13 cellular contexts compared by ENCODE assay signal in genomic region chr12:108335349-108336119, GRCh38. TPM values are rescaled to one million over a fixed set of nuclear protein-coding genes. Genes with fewer than 3 reads are reported as not detected.
DNase-seq lines count a peak whose midpoint lies in the region; ATAC-seq, FAIRE-seq and TF ChIP-seq lines count a peak whose summit lies in the region.
"Had no signal": no experiment of that assay in that cellular context is flagged by ENCODE, and none has a peak within 500 bp of the region (broad histone marks: within the 10 kb centered on the region; RNA-seq: fewer than 3 reads in every experiment).

No MANE protein-coding gene starts in this region.

- POLR2A ChIA-PET in T-cell (lab: Charles Lee): no interaction called here

- ATAC-seq in GM19455 (IDR thresholded peaks at IDR 0.05; ENCODE audit: unreplicated experiment): peak; percentile 59
- peak; percentile 49 for ATAC-seq in HG03103 (IDR thresholded peaks at IDR 0.05; ENCODE audit: low read depth, unreplicated experiment)
- ATAC-seq in T-cell (replicated peaks in 1 of 4): no peak
- ATAC-seq: left colon, right cardiac atrium had no signal

- DNase-seq in GM12864 (ENCODE audit: low read depth) (peak; percentile 89), cortex of kidney (lab: John Stamatoyannopoulos, UW) (no peak), NCI-H2171 (lab: John Stamatoyannopoulos, UW) (no peak), T-cell (no peak), D721Med (ENCODE audit: insufficient read length, low spot score) (no peak)
- DNase-seq: brain microvascular endothelial cell, left colon, NCI-H2029 treated with DMSO at 0.1 percent for 48 hours, right cardiac atrium had no signal

- peak overlapping the region; percentile 95 for H3K27ac Mint-ChIP-seq in dendritic cell treated with granulocyte-macrophage colony-stimulating factor and Interleukin-4, amounts not matched to agents 40 ng/mL and 50 ng/mL, for 4 days
- no peak overlapping the region for H3K27ac Mint-ChIP-seq in T-cell

- H3K9me3 Mint-ChIP-seq in dendritic cell treated with granulocyte-macrophage colony-stimulating factor and Interleukin-4, amounts not matched to agents 40 ng/mL and 50 ng/mL, for 4 days: no peaks in the 10 kb centered on the region
- no peaks in the 10 kb centered on the region for H3K9me3 Mint-ChIP-seq in T-cell

- H3K4me3 Mint-ChIP-seq in dendritic cell treated with granulocyte-macrophage colony-stimulating factor and Interleukin-4, amounts not matched to agents 40 ng/mL and 50 ng/mL, for 4 days: peak overlapping the region; percentile 94
- H3K4me3 Mint-ChIP-seq in T-cell: no peak overlapping the region

- peaks cover 79% of the 10 kb centered on the region for H3K4me1 Mint-ChIP-seq in dendritic cell treated with granulocyte-macrophage colony-stimulating factor and Interleukin-4, amounts not matched to agents 40 ng/mL and 50 ng/mL, for 4 days (ENCODE audit: low read depth)
- peaks cover 0 to 41% (median 9%) of the 10 kb centered on the region in 3 donors for H3K4me1 Mint-ChIP-seq in T-cell

- CTCF ChIA-PET in T-cell (lab: Charles Lee): interaction anchor here in 1 of 2 donors (0.7 kb wide), 1 partner anchor 19 kb away, joined by 4 read pairs; no protein-coding TSS in a partner anchor

- TF ChIP-seq CTCF in GM12864 (IDR thresholded peaks at IDR 0.05; ENCODE audit: low read depth, low read length, missing control alignments) (no peak), D721Med (IDR thresholded peaks at IDR 0.05; ENCODE audit: insufficient read depth, missing control alignments) (no peak)

- intact Hi-C loops in dendritic cell treated with granulocyte-macrophage colony-stimulating factor and Interleukin-4, amounts not matched to agents 40 ng/mL and 50 ng/mL, for 4 days (cut with micrococcal nuclease): loop anchor here (5.0 kb wide), 2 partner anchors 122 to 558 kb away; no protein-coding TSS in a partner anchor

- FAIRE-seq in D721Med (lab: Jason Lieb, UNC): no peak

- H3K36me3 Mint-ChIP-seq in dendritic cell treated with granulocyte-macrophage colony-stimulating factor and Interleukin-4, amounts not matched to agents 40 ng/mL and 50 ng/mL, for 4 days (ENCODE audit: low read depth): peaks cover 87% of the 10 kb centered on the region
- no peaks in the 10 kb centered on the region for H3K36me3 Mint-ChIP-seq in T-cell

- no peaks in the 10 kb centered on the region for H3K27me3 Mint-ChIP-seq in dendritic cell treated with granulocyte-macrophage colony-stimulating factor and Interleukin-4, amounts not matched to agents 40 ng/mL and 50 ng/mL, for 4 days
- peaks cover 17 to 21% of the 10 kb centered on the region in 2 donors for H3K27me3 Mint-ChIP-seq in T-cell

- H3K4me3 ChIP-seq in GM12864 (ENCODE audit: low read depth, low read length): no peak overlapping the region
- H3K4me3 ChIP-seq: SK-N-MC had no signal

RNA-seq across cellular contexts. Expression of gene CMKLR1, which starts 3.6 kb away (rescaled TPM):
- total RNA-seq in T-cell: 1 to 10 TPM in 2 of 5 donors, under 1 TPM in 3; 0.76 to 6.7 (median 0.98) TPM

Comparison
In these comparisons a context has a peak if more than half of its experiments do, and no peak if none do; other contexts are left out.
1. ATAC-seq: peak in GM19455 (single experiment) and HG03103 (single experiment); none in T-cell (0 of 4).